In the genomic region with DNA sequence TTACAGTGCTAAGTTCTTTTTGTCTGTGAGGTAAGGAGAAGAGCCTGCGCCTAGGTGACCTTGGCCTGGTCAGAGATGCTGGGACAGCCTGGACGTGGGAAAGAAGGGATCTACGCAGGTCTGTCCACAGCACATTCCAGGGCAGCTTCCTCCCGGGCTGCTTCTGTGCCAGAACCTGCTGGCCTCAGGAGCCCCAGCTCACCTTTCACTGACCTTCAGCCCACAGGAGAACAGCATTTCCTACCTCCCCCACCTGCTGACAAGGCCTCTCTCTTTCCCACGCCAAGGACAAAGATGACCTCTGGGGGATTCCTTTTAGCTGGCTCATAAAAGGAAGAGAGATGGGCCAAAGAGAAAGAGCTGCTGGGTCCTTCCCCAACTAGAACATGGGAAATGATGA, we compare ENCODE assay signal across 26 cellular contexts.
A peak's percentile ranks its signal among the peaks of the same experiment; 100 is the strongest.
DNase-seq lines count a peak whose midpoint lies in the region; ATAC-seq, FAIRE-seq and TF ChIP-seq lines count a peak whose summit lies in the region.
"Had no signal": no experiment of that assay in that cellular context is flagged by ENCODE, and none has a peak within 500 bp of the region (broad histone marks: within the 10 kb centered on the region; RNA-seq: fewer than 3 reads in every experiment).

No MANE protein-coding gene starts in this region.

- peak overlapping the region; percentile 21; the same call in 1 of the 2 replicates for H2BK12ac ChIP-seq in H1 (ENCODE audit: low read depth, low read length)

- no peak for TF ChIP-seq POLR2A in H1 (IDR thresholded peaks at IDR 0.05; ENCODE audit: control extremely low read depth in 1 of 2, low read depth in 2 of 2, low read length in 2 of 2)

- H3K4me1 ChIP-seq in H1 (replicated peaks in 1 of 4; ENCODE audit: control insufficient read depth in 3 of 4, insufficient read depth in 4 of 4, low read length in 3 of 4) (peaks cover 0 to 6% (median 2%) of the 10 kb centered on the region in 4 experiments; a peak in 3 of 7 replicates), pancreas (peaks cover 40 to 43% (median 41%) of the 10 kb centered on the region in 3 donors), upper lobe of right lung (no peaks in the 10 kb centered on the region)
- H3K4me1 ChIP-seq: Peyer's patch, SJSA1 had no signal

- H3K14ac ChIP-seq in H1 (ENCODE audit: insufficient read length), result no peak overlapping the region

- no peak overlapping the region for H3K9ac ChIP-seq in H1 (replicated peaks in 1 of 4; ENCODE audit: extremely low read depth in 1 of 4, low read depth in 3 of 4, low read length in 3 of 4)
- H3K9ac ChIP-seq: BLaER1 treated with 17β-estradiol and CSF1 and Interleukin-3, amounts not matched to agents 10 nM and 100 nM had no signal

- no peak overlapping the region for H2AK5ac ChIP-seq in H1 (ENCODE audit: low read depth, low read length)

- H3K4me2 ChIP-seq in H1 (ENCODE audit: insufficient read depth in 1 of 2, low read depth in 2 of 2, low read length in 2 of 2), result no peak overlapping the region
- H3K4me2 ChIP-seq: BLaER1 treated with 17β-estradiol and CSF1 and Interleukin-3, amounts not matched to agents 10 nM and 100 nM had no signal

- H3K27ac ChIP-seq in H1 (ENCODE audit: low read depth, low read length) (no peak overlapping the region), pancreas (peak overlapping the region in 1 of 4 donors; percentile 61), upper lobe of right lung (no peak overlapping the region)
- H3K27ac ChIP-seq: BLaER1 treated with 17β-estradiol and CSF1 and Interleukin-3, amounts not matched to agents 10 nM and 100 nM; ovary; Peyer's patch; SJSA1 had no signal

- no peaks in the 10 kb centered on the region for H3K23me2 ChIP-seq in H1 (ENCODE audit: low read depth, low read length)

- no peak overlapping the region for H3K18ac ChIP-seq in H1 (ENCODE audit: extremely low read depth, low read length)

- H2BK5ac ChIP-seq in H1 (ENCODE audit: low read depth, low read length), result no peak overlapping the region

- H2BK15ac ChIP-seq in H1 (ENCODE audit: low read length), result no peak overlapping the region

- no peaks in the 10 kb centered on the region for H3K36me3 ChIP-seq in H1 (ENCODE audit: control insufficient read depth in 2 of 4, insufficient read depth in 4 of 4, low read length in 3 of 4)
- no peaks in the 10 kb centered on the region for H3K36me3 ChIP-seq in pancreas
- H3K36me3 ChIP-seq in upper lobe of right lung, result no peaks in the 10 kb centered on the region
- H3K36me3 ChIP-seq: ovary, Peyer's patch, SJSA1, stomach had no signal

- no peak overlapping the region for H3K23ac ChIP-seq in H1 (ENCODE audit: insufficient read length)

- no peaks in the 10 kb centered on the region for H3K9me3 ChIP-seq in H1 (ENCODE audit: insufficient read depth in 2 of 2, low read depth in 1 of 2, low read length in 1 of 2)
- no peaks in the 10 kb centered on the region for H3K9me3 ChIP-seq in pancreas
- no peaks in the 10 kb centered on the region for H3K9me3 ChIP-seq in upper lobe of right lung
- H3K9me3 ChIP-seq: BLaER1 treated with 17β-estradiol and CSF1 and Interleukin-3, amounts not matched to agents 10 nM and 100 nM; ovary; Peyer's patch; SJSA1; stomach had no signal

- no peaks in the 10 kb centered on the region for H4K20me1 ChIP-seq in H1 (replicated peaks in 1 of 2; ENCODE audit: control insufficient read depth in 1 of 2, insufficient read depth in 2 of 2, low read length in 2 of 2)

- POLR2A ChIA-PET in H1 (lab: Charles Lee; ENCODE audit: partially characterized antibody), result interaction anchor here (0.5 kb wide), 1 partner anchor 24 kb away, joined by 4 read pairs; no protein-coding TSS in a partner anchor

- no peak overlapping the region for H4K5ac ChIP-seq in H1 (ENCODE audit: insufficient read length, low read depth, low read length)

- no peak overlapping the region for H2BK120ac ChIP-seq in H1 (replicated peaks; ENCODE audit: low read depth, low read length)

- no peak for TF ChIP-seq RAD21 in H1 (IDR thresholded peaks at IDR 0.05 in 1 of 2, conservative IDR thresholded peaks at IDR 0.05 in 1 of 2; ENCODE audit: low read depth in 2 of 2, low read length in 2 of 2)

- peak; percentile 9 to 48 (median 40) for ATAC-seq in pancreas
- ATAC-seq in upper lobe of right lung, result no peak
- no peak for ATAC-seq in HG02798 (IDR thresholded peaks at IDR 0.05; ENCODE audit: poor library complexity, unreplicated experiment)
- ATAC-seq: activated CD8-positive, alpha-beta memory T cell treated with anti-CD3 and anti-CD28 coated beads, Interleukin-2, amount 10 ng/mL, durations not matched to agents 7 days and 5 days; left colon; natural killer cell had no signal

- H3K56ac ChIP-seq in H1 (replicated peaks; ENCODE audit: insufficient read length, low read depth, low read length), result no peak overlapping the region

- FAIRE-seq in H1 (lab: Jason Lieb, UNC) (no peak), pancreas (lab: Jason Lieb, UNC) (no peak)

- TF ChIP-seq CTCF in H1 (IDR thresholded peaks at IDR 0.05; ENCODE audit: control extremely low read depth in 1 of 3, insufficient read depth in 1 of 3, low read depth in 1 of 3, low read length in 3 of 3) (no peak), pancreas (IDR thresholded peaks at IDR 0.05) (no peak), upper lobe of right lung (IDR thresholded peaks at IDR 0.05) (no peak)

- H4K8ac ChIP-seq in H1 (ENCODE audit: extremely low read depth, insufficient read depth, low read length), result no peak overlapping the region

- H2AFZ ChIP-seq in H1 (ENCODE audit: low read length), result no peak overlapping the region

- H4K91ac ChIP-seq in H1 (replicated peaks; ENCODE audit: insufficient read length, low read length), result no peak overlapping the region

- H2BK20ac ChIP-seq in H1 (ENCODE audit: low read length), result no peak overlapping the region

- TF ChIP-seq EP300 in H1 (IDR thresholded peaks at IDR 0.05; ENCODE audit: borderline replicate concordance in 1 of 2, low read depth in 2 of 2, low read length in 2 of 2), result no peak

- intact Hi-C loops in pancreas (cut with DNase I), result no loop called here
- intact Hi-C loops in upper lobe of right lung (cut with DNase I), result no loop called here

- CTCF ChIA-PET in H1 (lab: Charles Lee; ENCODE audit: partially characterized antibody), result interaction anchor here (0.8 to 2.4 kb wide), 26 partner anchors 12 to 335 kb away, joined by 3 to 13 read pairs (median 4); a partner anchor contains a TSS

- no peaks in the 10 kb centered on the region for H3K79me1 ChIP-seq in H1 (ENCODE audit: low read depth, low read length)

- no peak overlapping the region for H3K4ac ChIP-seq in H1 (replicated peaks; ENCODE audit: insufficient read length, low read depth, low read length)

- H3K4me3 ChIP-seq in H1 (ENCODE audit: extremely low read depth in 1 of 4, insufficient read depth in 2 of 4, low read depth in 3 of 4, low read length in 4 of 4), result no peak overlapping the region
- H3K4me3 ChIP-seq in pancreas, result no peak overlapping the region
- no peak overlapping the region for H3K4me3 ChIP-seq in upper lobe of right lung
- H3K4me3 ChIP-seq: BLaER1 treated with 17β-estradiol and CSF1 and Interleukin-3, amounts not matched to agents 10 nM and 100 nM; ovary; Peyer's patch; SJSA1; stomach had no signal

- DNase-seq in ELF-1 (ENCODE audit: low read depth, low spot score) (peak; percentile 44), NCI-H226 (peak; percentile 25), H1 (ENCODE audit: low read depth in 1 of 2, low spot score in 2 of 2) (no peak), pancreas (peak in 1 of 6 donors; percentile 21), AML-193 (lab: John Stamatoyannopoulos, UW) (no peak), hippocampal formation (lab: John Stamatoyannopoulos, UW) (no peak), upper lobe of right lung (no peak)
- DNase-seq: activated CD4-positive, alpha-beta T cell treated with anti-CD3 and anti-CD28 coated beads for 48 hours; activated CD8-positive, alpha-beta memory T cell treated with anti-CD3 and anti-CD28 coated beads, Interleukin-2, amount 10 ng/mL, durations not matched to agents 7 days and 5 days; activated naive CD4-positive, alpha-beta T cell treated with anti-CD3 and anti-CD28 coated beads for 36 hours; amniotic stem cell; COR-L47; Karpas-422; left colon; natural killer cell; NCI-H1048; NCI-H187; NCI-H2171 treated with DMSO at 0.1 percent for 48 hours; NCI-H526; ovary; Peyer's patch; stimulated activated CD8-positive, alpha-beta memory T cell treated with anti-CD3 and anti-CD28 coated beads, Interleukin-4, amount 100 ng/mL, for 48 hours; stomach had no signal

- no peaks in the 10 kb centered on the region for H3K79me2 ChIP-seq in H1 (ENCODE audit: control insufficient read depth in 1 of 2, insufficient read depth in 2 of 2, low read length in 2 of 2)

- H3K27me3 ChIP-seq in H1 (replicated peaks in 1 of 4; ENCODE audit: control insufficient read depth in 3 of 4, extremely low read depth in 1 of 4, insufficient read depth in 3 of 4, low read length in 3 of 4) (no peaks in the 10 kb centered on the region), pancreas (no peaks in the 10 kb centered on the region), upper lobe of right lung (no peaks in the 10 kb centered on the region)
- H3K27me3 ChIP-seq: BLaER1 treated with 17β-estradiol and CSF1 and Interleukin-3, amounts not matched to agents 10 nM and 100 nM; ovary; Peyer's patch; SJSA1; stomach had no signal

- WGBS in H1 (ENCODE audit: extremely low coverage in 1 of 2, insufficient coverage in 1 of 2, insufficient read length in 1 of 2, insufficient replicate concordance in 2 of 2, low coverage in 1 of 2, low lambda C conversion rate in 2 of 2, missing lambda C conversion rate in 1 of 2), 2 experiments, result 71% methylated on average over 5 of the region's 5 CpGs; no CpG with 5 or more reads in 1 of the 2 experiments
- 20% methylated on average over 5 of the region's 5 CpGs for WGBS in pancreas, 2 donors

TF ChIP-seq in H1, 55 proteins besides CTCF, POLR2A, EP300 and RAD21:
- TF ChIP-seq BACH1 (IDR thresholded peaks at IDR 0.05; ENCODE audit: low read length), result no peak

Comparison
In these comparisons a context has a peak if more than half of its experiments do, and no peak if none do; other contexts are left out.
1. DNase-seq: peak in ELF-1 (single experiment) and NCI-H226 (single experiment); none in H1 (0 of 2), AML-193 (0 of 2), hippocampal formation (0 of 2) and upper lobe of right lung (single experiment).
2. ATAC-seq: peak in pancreas (4 of 4); none in upper lobe of right lung (single experiment) and HG02798 (single experiment).